In the genomic region with DNA sequence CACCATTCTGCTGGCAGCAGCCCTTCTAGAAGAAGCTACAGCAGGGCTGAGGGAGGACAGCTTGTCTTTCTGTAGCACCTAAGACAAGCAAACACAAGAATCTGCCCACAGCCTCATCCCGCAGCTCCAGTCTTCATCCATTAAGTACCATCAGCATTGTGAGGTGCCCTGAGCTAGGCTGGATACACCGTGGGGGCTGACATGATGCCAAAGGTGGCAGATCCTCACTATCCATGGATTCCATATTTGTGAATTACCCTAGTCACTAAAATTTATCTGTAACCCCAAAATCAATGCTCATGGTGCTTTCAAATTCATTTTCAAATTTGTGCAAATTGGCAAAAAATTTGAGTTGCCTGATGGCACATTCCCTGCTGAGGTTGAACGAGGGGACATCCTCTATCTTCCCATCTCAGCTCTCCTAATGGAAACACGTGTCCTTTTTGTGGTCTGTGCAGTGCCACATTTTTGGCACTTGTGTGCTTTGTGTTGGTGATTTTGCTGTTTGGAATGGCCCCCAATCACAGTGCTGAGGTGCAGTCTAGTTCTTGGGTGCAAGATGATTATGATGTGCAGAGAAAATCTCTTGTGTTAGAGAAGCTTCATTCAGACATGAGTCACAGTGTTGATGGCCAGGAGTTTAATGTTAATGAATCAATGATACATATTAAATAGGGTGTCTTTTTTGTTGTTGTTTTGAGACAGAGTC, we compare ENCODE assay signal across 13 cellular contexts. TPM values are rescaled to one million over a fixed set of nuclear protein-coding genes. Genes with fewer than 3 reads are reported as not detected.
DNase-seq lines count a peak whose midpoint lies in the region; ATAC-seq and TF ChIP-seq lines count a peak whose summit lies in the region.
"Had no signal": no experiment of that assay in that cellular context is flagged by ENCODE, and none has a peak within 500 bp of the region (broad histone marks: within the 10 kb centered on the region; RNA-seq: fewer than 3 reads in every experiment).

No MANE protein-coding gene starts in this region.

- H2AFZ ChIP-seq in SK-N-SH (ENCODE audit: low read depth), result no peak overlapping the region

- no peak overlapping the region for H3K4me2 ChIP-seq in SK-N-SH

- H3K27me3 ChIP-seq in SK-N-SH (ENCODE audit: insufficient read depth), result no peaks in the 10 kb centered on the region
- H3K27me3 ChIP-seq in transverse colon, result no peaks in the 10 kb centered on the region

- POLR2A ChIA-PET in SK-N-SH (lab: Yijun Ruan, JAX), result no interaction called here

- H3K4me3 ChIP-seq in SK-N-SH (ENCODE audit: low read depth in 2 of 2, low read length in 1 of 2) (no peak overlapping the region), transverse colon (no peak overlapping the region)
- H3K4me3 ChIP-seq: prostate gland had no signal

- H3K4me1 Mint-ChIP-seq in naive B cell, result peaks cover 51 to 83% (median 61%) of the 10 kb centered on the region in 3 donors

- no peaks in the 10 kb centered on the region for H3K27me3 Mint-ChIP-seq in naive B cell

- no peak for TF ChIP-seq RAD21 in SK-N-SH (IDR thresholded peaks at IDR 0.05; ENCODE audit: low read length)

- H3K36me3 Mint-ChIP-seq in naive B cell, result no peaks in the 10 kb centered on the region
- H3K36me3 Mint-ChIP-seq: activated naive CD4-positive, alpha-beta T cell treated with anti-CD3 and anti-CD28 coated beads, Interleukin-2, amount 50 U/mL, for 72 hours had no signal

- H3K27ac Mint-ChIP-seq in naive B cell, result peak overlapping the region in 5 of 6 donors; percentile 87 to 96 (median 88)
- H3K27ac Mint-ChIP-seq: activated naive CD4-positive, alpha-beta T cell treated with anti-CD3 and anti-CD28 coated beads, Interleukin-2, amount 50 U/mL, for 72 hours had no signal

- peak overlapping the region; percentile 0 to 88 (median 71) for H3K4me3 Mint-ChIP-seq in naive B cell

- no peak for ATAC-seq in SK-N-SH treated with all-trans-retinoic acid at 6 μM for 48 hours
- ATAC-seq in naive B cell (ENCODE audit: low read depth in 2 of 2), result no peak
- no peak for ATAC-seq in HG03565 (IDR thresholded peaks at IDR 0.05; ENCODE audit: unreplicated experiment)
- ATAC-seq: activated naive CD4-positive, alpha-beta T cell treated with anti-CD3 and anti-CD28 coated beads, Interleukin-2, amount 50 U/mL, for 72 hours had no signal

- peaks cover 27% of the 10 kb centered on the region for H3F3A ChIP-seq in SK-N-SH (replicated peaks; ENCODE audit: insufficient read depth)

- TF ChIP-seq EP300 in SK-N-SH (IDR thresholded peaks at IDR 0.05; ENCODE audit: borderline replicate concordance in 1 of 2, low read depth in 1 of 2, low read length in 1 of 2) (no peak), transverse colon (IDR thresholded peaks at IDR 0.05; ENCODE audit: low read depth) (no peak)

- H3K4me1 ChIP-seq in SK-N-SH (ENCODE audit: control insufficient read depth in 1 of 2, insufficient read depth in 2 of 2, low read depth in 1 of 2, low read length in 1 of 2) (peaks cover 0 to 34% of the 10 kb centered on the region in 2 experiments; a peak in 2 of 4 replicates), transverse colon (peaks cover 42 to 63% (median 52%) of the 10 kb centered on the region in 4 donors)

- no peaks in the 10 kb centered on the region for H3K9me2 ChIP-seq in SK-N-SH

- no peak for DNase-seq in SK-N-SH
- no peak for DNase-seq in naive B cell
- no peak for DNase-seq in transverse colon
- DNase-seq in GM19238 (ENCODE audit: insufficient read length, low spot score), result no peak
- no peak for DNase-seq in activated CD4-positive, alpha-beta T cell treated with anti-CD3 and anti-CD28 coated beads for 48 hours
- DNase-seq: cortex of kidney, NCI-H1105 treated with DMSO at 0.1 percent for 48 hours had no signal

- WGBS in SK-N-SH (ENCODE audit: low lambda C conversion rate), result 79% methylated on average over 3 of the region's 4 CpGs
- 86% methylated on average over 4 of the region's 4 CpGs; no CpG with 5 or more reads in 1 of the 2 donors for WGBS in transverse colon (ENCODE audit: low coverage in 1 of 2), 2 donors

- H3K27ac ChIP-seq in SK-N-SH (ENCODE audit: low read depth in 2 of 2, low read length in 1 of 2) (no peak overlapping the region), cingulate gyrus (ENCODE audit: low read depth, low read length) (peak overlapping the region; percentile 63), transverse colon (peak overlapping the region; percentile 86 to 93 (median 90))
- H3K27ac ChIP-seq: 22Rv1, prostate gland had no signal

- no peaks in the 10 kb centered on the region for H3K9me3 ChIP-seq in SK-N-SH
- H3K9me3 ChIP-seq in transverse colon, result no peaks in the 10 kb centered on the region
- H3K9me3 ChIP-seq: prostate gland had no signal

- CTCF ChIA-PET in SK-N-SH (lab: Yijun Ruan, JAX), result interaction anchor here (1.0 to 1.3 kb wide), 2 partner anchors 41 to 191 kb away, joined by 3 read pairs; no protein-coding TSS in a partner anchor

- no peak for TF ChIP-seq CTCF in SK-N-SH (IDR thresholded peaks at IDR 0.05)
- TF ChIP-seq CTCF in transverse colon (IDR thresholded peaks at IDR 0.05), result no peak

- TF ChIP-seq POLR2A in transverse colon (IDR thresholded peaks at IDR 0.05), result no peak

- peaks cover 60% of the 10 kb centered on the region for H3K79me2 ChIP-seq in SK-N-SH (ENCODE audit: insufficient read depth)

- in situ Hi-C loops in transverse colon (cut with MboI; ENCODE audit: low pct_ligation_motif_present in 1 of 4, low pct_unique_long_range_greater_than_20kb in 1 of 4, low sequenced_read_pairs in 3 of 4), result loop anchor here in 2 of 4 donors (10.0 kb wide), 1 partner anchor 99 kb away; no protein-coding TSS in a partner anchor

- intact Hi-C loops in transverse colon (cut with DNase I; ENCODE audit: low total_unique reads), result no loop called here

- no peak overlapping the region for H3K9ac ChIP-seq in SK-N-SH

- 0 out of 2 replicates have a peak, but pooled peaks cover 6% of the 10 kb centered on the region for H4K20me1 ChIP-seq in SK-N-SH (ENCODE audit: insufficient read depth)

- H3K36me3 ChIP-seq in SK-N-SH (replicated peaks in 1 of 2; ENCODE audit: control insufficient read depth in 1 of 2, insufficient read depth in 2 of 2, low read length in 1 of 2), result no peaks in the 10 kb centered on the region
- no peaks in the 10 kb centered on the region for H3K36me3 ChIP-seq in transverse colon
- H3K36me3 ChIP-seq: prostate gland had no signal

- no peaks in the 10 kb centered on the region for H3K9me3 Mint-ChIP-seq in naive B cell
- H3K9me3 Mint-ChIP-seq: activated naive CD4-positive, alpha-beta T cell treated with anti-CD3 and anti-CD28 coated beads, Interleukin-2, amount 50 U/mL, for 72 hours had no signal

TF ChIP-seq in SK-N-SH, 30 proteins besides CTCF, POLR2A, EP300 and RAD21:
- TF ChIP-seq JUND (IDR thresholded peaks at IDR 0.05) (no peak), NFIC (IDR thresholded peaks at IDR 0.05; ENCODE audit: borderline replicate concordance) (0 out of 2 replicates have a peak, but pooled peaks have one; percentile 5)

TF ChIP-seq in SK-N-SH treated with all-trans-retinoic acid at 6 μM for 48 hours, 23 proteins besides CTCF, POLR2A, EP300 and RAD21:
- TF ChIP-seq, protein P1, sequence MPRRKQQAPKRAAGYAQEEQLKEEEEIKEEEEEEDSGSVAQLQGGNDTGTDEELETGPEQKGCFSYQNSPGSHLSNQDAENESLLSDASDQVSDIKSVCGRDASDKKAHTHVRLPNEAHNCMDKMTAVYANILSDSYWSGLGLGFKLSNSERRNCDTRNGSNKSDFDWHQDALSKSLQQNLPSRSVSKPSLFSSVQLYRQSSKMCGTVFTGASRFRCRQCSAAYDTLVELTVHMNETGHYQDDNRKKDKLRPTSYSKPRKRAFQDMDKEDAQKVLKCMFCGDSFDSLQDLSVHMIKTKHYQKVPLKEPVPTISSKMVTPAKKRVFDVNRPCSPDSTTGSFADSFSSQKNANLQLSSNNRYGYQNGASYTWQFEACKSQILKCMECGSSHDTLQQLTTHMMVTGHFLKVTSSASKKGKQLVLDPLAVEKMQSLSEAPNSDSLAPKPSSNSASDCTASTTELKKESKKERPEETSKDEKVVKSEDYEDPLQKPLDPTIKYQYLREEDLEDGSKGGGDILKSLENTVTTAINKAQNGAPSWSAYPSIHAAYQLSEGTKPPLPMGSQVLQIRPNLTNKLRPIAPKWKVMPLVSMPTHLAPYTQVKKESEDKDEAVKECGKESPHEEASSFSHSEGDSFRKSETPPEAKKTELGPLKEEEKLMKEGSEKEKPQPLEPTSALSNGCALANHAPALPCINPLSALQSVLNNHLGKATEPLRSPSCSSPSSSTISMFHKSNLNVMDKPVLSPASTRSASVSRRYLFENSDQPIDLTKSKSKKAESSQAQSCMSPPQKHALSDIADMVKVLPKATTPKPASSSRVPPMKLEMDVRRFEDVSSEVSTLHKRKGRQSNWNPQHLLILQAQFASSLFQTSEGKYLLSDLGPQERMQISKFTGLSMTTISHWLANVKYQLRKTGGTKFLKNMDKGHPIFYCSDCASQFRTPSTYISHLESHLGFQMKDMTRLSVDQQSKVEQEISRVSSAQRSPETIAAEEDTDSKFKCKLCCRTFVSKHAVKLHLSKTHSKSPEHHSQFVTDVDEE (CRISPR knock-in tag; IDR thresholded peaks at IDR 0.05), result no peak
- TF ChIP-seq, protein P2, sequence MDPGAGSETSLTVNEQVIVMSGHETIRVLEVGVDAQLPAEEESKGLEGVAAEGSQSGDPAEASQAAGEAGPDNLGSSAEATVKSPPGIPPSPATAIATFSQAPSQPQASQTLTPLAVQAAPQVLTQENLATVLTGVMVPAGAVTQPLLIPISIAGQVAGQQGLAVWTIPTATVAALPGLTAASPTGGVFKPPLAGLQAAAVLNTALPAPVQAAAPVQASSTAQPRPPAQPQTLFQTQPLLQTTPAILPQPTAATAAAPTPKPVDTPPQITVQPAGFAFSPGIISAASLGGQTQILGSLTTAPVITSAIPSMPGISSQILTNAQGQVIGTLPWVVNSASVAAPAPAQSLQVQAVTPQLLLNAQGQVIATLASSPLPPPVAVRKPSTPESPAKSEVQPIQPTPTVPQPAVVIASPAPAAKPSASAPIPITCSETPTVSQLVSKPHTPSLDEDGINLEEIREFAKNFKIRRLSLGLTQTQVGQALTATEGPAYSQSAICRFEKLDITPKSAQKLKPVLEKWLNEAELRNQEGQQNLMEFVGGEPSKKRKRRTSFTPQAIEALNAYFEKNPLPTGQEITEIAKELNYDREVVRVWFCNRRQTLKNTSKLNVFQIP (CRISPR knock-in tag; IDR thresholded peaks at IDR 0.05; ENCODE audit: borderline replicate concordance, low read depth), result no peak
- TF ChIP-seq RARB (CRISPR knock-in tag; IDR thresholded peaks at IDR 0.05) (no peak), ZFP3 (CRISPR knock-in tag; IDR thresholded peaks at IDR 0.05) (no peak), SNAI2 (CRISPR knock-in tag; IDR thresholded peaks at IDR 0.05) (no peak), ZC3H10 (CRISPR knock-in tag; IDR thresholded peaks at IDR 0.05) (no peak), ZNF565 (CRISPR knock-in tag; conservative IDR thresholded peaks at IDR 0.05; ENCODE audit: low read depth) (no peak), ARNTL (CRISPR knock-in tag; IDR thresholded peaks at IDR 0.05; ENCODE audit: borderline replicate concordance, low read depth) (no peak)

RNA-seq across cellular contexts. Expression of a gene that starts 7.0 kb away (rescaled TPM):
- 2.6 and 3.7 TPM in 2 replicates for polyA plus RNA-seq in SK-N-SH (2012; rRNA removed)
- polyA plus RNA-seq in SK-N-SH (2012; cell fraction: cytosol; rRNA removed), result 1.3 and 2.0 TPM in 2 replicates
- 12.7 and 16.1 TPM in 2 replicates for polyA plus RNA-seq in SK-N-SH (2012; cell fraction: nucleus; rRNA removed)
- 1 to 10 TPM in 3 of 6 donors, under 1 TPM in 3; 0.10 to 2.6 (median 0.96) TPM for polyA plus RNA-seq in naive B cell (ENCODE audit: low read depth in 6 of 6)
- total RNA-seq in transverse colon, result 10 to 100 TPM; 10.5 to 19.8 (median 14.3) TPM

Comparison
In these comparisons a context has a peak if more than half of its experiments do, and no peak if none do; other contexts are left out.
1. H3K27ac ChIP-seq: peak in cingulate gyrus (single experiment) and transverse colon (4 of 4); none in SK-N-SH (0 of 2).